Comparison of ENCODE assay signal across 30 cellular contexts in genomic region chr3:98848108-98848507, GRCh38.
"Had no signal": no experiment of that assay in that cellular context is flagged by ENCODE, and none has a peak within 500 bp of the region (broad histone marks: within the 10 kb centered on the region; RNA-seq: fewer than 3 reads in every experiment).

No MANE protein-coding gene starts in this region.

- H3K4me3 ChIP-seq: hepatocyte, left ventricle myocardium inferior, lung, mucosa of descending colon, pancreas, prostate gland, skin epidermis, suprapubic skin, thoracic aorta, tibial artery, upper lobe of right lung, uterus had no signal

- H3K27ac Mint-ChIP-seq: memory B cell; naive thymus-derived CD4-positive, alpha-beta T cell; nephron; stimulated activated naive B cell treated with anti-CD40 and anti-IgM and Interleukin-4, amounts not matched to agents 10 μg/mL and 1 μg/mL and 100 μg/mL, for 72 hours had no signal

- H3K27me3 ChIP-seq: hepatocyte, pancreas, suprapubic skin, tibial artery, upper lobe of right lung, uterus had no signal

- H3K4me2 ChIP-seq: hepatocyte had no signal

- H3K79me2 ChIP-seq: hepatocyte had no signal

- H3K27ac ChIP-seq: hepatocyte, left ventricle myocardium inferior, pancreas, prostate gland, skin epidermis, suprapubic skin, thoracic aorta, tibial artery, upper lobe of right lung, uterus had no signal

- H2AFZ ChIP-seq: hepatocyte had no signal

- DNase-seq: islet precursor cell; left ventricle myocardium inferior; midbrain; mucosa of descending colon; naive thymus-derived CD4-positive, alpha-beta T cell; nucleus accumbens; pancreas; posterior cingulate gyrus; retina; right cardiac atrium; stimulated activated CD4-positive, alpha-beta T cell treated with anti-CD3 and anti-CD28 coated beads, Interleukin-12 subunit alpha, Interleukin-12 subunit beta, amount 100 ng/mL, for 4 hours; stimulated activated CD4-positive, alpha-beta T cell treated with anti-CD3 and anti-CD28 coated beads, Interleukin-15, amount 100 ng/mL, for 24 hours; stimulated activated CD4-positive, alpha-beta T cell treated with anti-CD3 and anti-CD28 coated beads, Interleukin-2, amount 100 ng/mL, for 24 hours; stimulated activated CD4-positive, alpha-beta T cell treated with anti-CD3 and anti-CD28 coated beads, Interleukin-4, amount 100 ng/mL, for 1 hour; stimulated activated naive B cell treated with anti-CD40 and anti-IgM and Interleukin-4, amounts not matched to agents 10 μg/mL and 1 μg/mL and 100 μg/mL, for 72 hours; stimulated activated naive CD8-positive, alpha-beta T cell treated with anti-CD3 and anti-CD28 coated beads, Interleukin-15, Interleukin-2, amounts not matched to agents 100 U/mL and 50 U/mL, for 24 hours; tibial artery; trophoblast cell; upper lobe of right lung; uterus had no signal

- H3K27me3 Mint-ChIP-seq: memory B cell; naive thymus-derived CD4-positive, alpha-beta T cell; stimulated activated naive B cell treated with anti-CD40 and anti-IgM and Interleukin-4, amounts not matched to agents 10 μg/mL and 1 μg/mL and 100 μg/mL, for 72 hours had no signal

- H3K36me3 Mint-ChIP-seq: memory B cell had no signal

- H3K4me1 Mint-ChIP-seq: memory B cell; naive thymus-derived CD4-positive, alpha-beta T cell; nephron had no signal

- H3K36me3 ChIP-seq: pancreas, prostate gland, thoracic aorta, upper lobe of right lung, uterus had no signal

- H3K4me1 ChIP-seq: pancreas, prostate gland, suprapubic skin, uterus had no signal

- FAIRE-seq: pancreas had no signal

- H3K9me3 Mint-ChIP-seq: memory B cell; nephron; stimulated activated naive B cell treated with anti-CD40 and anti-IgM and Interleukin-4, amounts not matched to agents 10 μg/mL and 1 μg/mL and 100 μg/mL, for 72 hours had no signal

- H3K9me3 ChIP-seq: mucosa of descending colon, pancreas, prostate gland, suprapubic skin, thoracic aorta, tibial artery, upper lobe of right lung, uterus had no signal

- ATAC-seq: mucosa of descending colon; naive thymus-derived CD4-positive, alpha-beta T cell; pancreas; right cardiac atrium; sciatic nerve; stimulated activated naive B cell treated with anti-CD40 and anti-IgM and Interleukin-4, amounts not matched to agents 10 μg/mL and 1 μg/mL and 100 μg/mL, for 72 hours; stimulated activated naive CD8-positive, alpha-beta T cell treated with anti-CD3 and anti-CD28 coated beads, Interleukin-15, Interleukin-2, amounts not matched to agents 100 U/mL and 50 U/mL, for 24 hours; upper lobe of right lung had no signal

- H3K4me3 Mint-ChIP-seq: memory B cell; naive thymus-derived CD4-positive, alpha-beta T cell; nephron; neural crest cell; stimulated activated naive B cell treated with anti-CD40 and anti-IgM and Interleukin-4, amounts not matched to agents 10 μg/mL and 1 μg/mL and 100 μg/mL, for 72 hours had no signal
